Comparison of ENCODE assay signal across 8 cellular contexts in the genomic region with DNA sequence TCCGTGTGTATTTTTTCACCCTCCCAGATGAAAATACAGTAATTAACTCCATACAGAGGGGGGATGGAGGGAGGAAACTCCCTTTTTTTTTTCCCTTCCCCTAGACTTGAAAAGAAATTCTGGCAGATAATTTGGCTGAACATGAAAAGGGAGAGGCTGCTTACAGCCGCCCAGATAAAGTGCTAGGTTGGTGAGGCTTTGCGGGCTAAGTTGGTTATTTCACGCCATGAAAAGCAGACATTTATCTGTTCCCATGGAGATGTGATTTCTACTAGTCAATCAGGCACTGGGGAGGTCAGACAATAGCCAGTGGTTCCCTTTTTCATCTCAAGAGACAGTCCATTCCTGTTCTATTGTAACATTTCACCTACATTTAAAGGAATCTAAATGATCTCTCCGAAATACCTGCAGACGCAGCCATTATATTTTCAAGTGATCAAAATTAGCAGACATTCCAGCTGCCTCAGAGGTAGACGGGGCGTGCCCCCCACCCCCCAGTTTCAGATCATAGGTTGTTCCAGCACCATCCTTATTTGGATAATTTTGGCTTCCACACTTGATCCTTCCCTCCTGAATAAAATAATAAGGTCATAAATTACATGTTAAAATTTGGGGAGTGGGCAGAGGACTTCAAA.
DNase-seq lines count a peak whose midpoint lies in the region; ATAC-seq and TF ChIP-seq lines count a peak whose summit lies in the region.

No MANE protein-coding gene starts in this region.

- no peak for ATAC-seq in stimulated activated naive CD8-positive, alpha-beta T cell treated with anti-CD3 and anti-CD28 coated beads, Interleukin-15, amount 100 ng/mL, for 72 hours

- DNase-seq in SIG-M5 treated with dmso at 0.1 percent for 504 hours (lab: John Stamatoyannopoulos, UW; ENCODE audit: unreplicated experiment) (peak; percentile 74), SIG-M5 (lab: John Stamatoyannopoulos, UW) (no peak), SK-N-DZ (ENCODE audit: low spot score) (peak; percentile 49), glutamatergic neuron (no peak), NCI-H446 treated with DMSO at 0.1 percent for 48 hours (lab: John Stamatoyannopoulos, UW) (no peak), DMS53 treated with DMSO at 0.1 percent for 48 hours (lab: John Stamatoyannopoulos, UW; ENCODE audit: unreplicated experiment) (no peak)
- no peak for DNase-seq in stimulated activated naive CD8-positive, alpha-beta T cell treated with anti-CD3 and anti-CD28 coated beads, Interleukin-15, amount 100 ng/mL, for 72 hours
- no peak for DNase-seq in stimulated activated CD4-positive, alpha-beta T cell treated with anti-CD3 and anti-CD28 coated beads, Interleukin-2, amount 100 ng/mL, for 24 hours

- peaks cover 5% of the 10 kb centered on the region for H3K27me3 Mint-ChIP-seq in glutamatergic neuron (ENCODE audit: unreplicated experiment)
- H3K27me3 Mint-ChIP-seq in stimulated activated naive CD8-positive, alpha-beta T cell treated with anti-CD3 and anti-CD28 coated beads, Interleukin-15, amount 100 ng/mL, for 72 hours, result no peaks in the 10 kb centered on the region

- H3K36me3 Mint-ChIP-seq in glutamatergic neuron (ENCODE audit: unreplicated experiment), result peaks cover 3% of the 10 kb centered on the region

- peak overlapping the region; percentile 78 for H3K4me3 Mint-ChIP-seq in glutamatergic neuron (ENCODE audit: unreplicated experiment)
- H3K4me3 Mint-ChIP-seq in stimulated activated naive CD8-positive, alpha-beta T cell treated with anti-CD3 and anti-CD28 coated beads, Interleukin-15, amount 100 ng/mL, for 72 hours, result peak overlapping the region; percentile 75 to 76

- peak overlapping the region; percentile 97 for H3K27ac Mint-ChIP-seq in glutamatergic neuron (ENCODE audit: unreplicated experiment)
- H3K27ac Mint-ChIP-seq in stimulated activated naive CD8-positive, alpha-beta T cell treated with anti-CD3 and anti-CD28 coated beads, Interleukin-15, amount 100 ng/mL, for 72 hours, result peak overlapping the region; percentile 75 to 94

- peaks cover 19% of the 10 kb centered on the region for H3K9me3 Mint-ChIP-seq in glutamatergic neuron (ENCODE audit: unreplicated experiment)
- H3K9me3 Mint-ChIP-seq in stimulated activated naive CD8-positive, alpha-beta T cell treated with anti-CD3 and anti-CD28 coated beads, Interleukin-15, amount 100 ng/mL, for 72 hours, result no peaks in the 10 kb centered on the region

- H3K4me1 Mint-ChIP-seq in glutamatergic neuron (ENCODE audit: low read depth, unreplicated experiment), result peaks cover 61% of the 10 kb centered on the region
- H3K4me1 Mint-ChIP-seq in stimulated activated naive CD8-positive, alpha-beta T cell treated with anti-CD3 and anti-CD28 coated beads, Interleukin-15, amount 100 ng/mL, for 72 hours, result peaks cover 62% of the 10 kb centered on the region

- TF ChIP-seq CTCF in glutamatergic neuron (IDR thresholded peaks at IDR 0.05; ENCODE audit: partially characterized antibody, unreplicated experiment), result no peak

Comparison
In these comparisons a context has a peak if more than half of its experiments do, and no peak if none do; other contexts are left out.
1. DNase-seq: peak in SIG-M5 treated with dmso at 0.1 percent for 504 hours (single experiment) and SK-N-DZ (single experiment); none in SIG-M5 (single experiment), glutamatergic neuron (single experiment), stimulated activated naive CD8-positive, alpha-beta T cell treated with anti-CD3 and anti-CD28 coated beads, Interleukin-15, amount 100 ng/mL, for 72 hours (0 of 2), NCI-H446 treated with DMSO at 0.1 percent for 48 hours (single experiment), DMS53 treated with DMSO at 0.1 percent for 48 hours (single experiment) and stimulated activated CD4-positive, alpha-beta T cell treated with anti-CD3 and anti-CD28 coated beads, Interleukin-2, amount 100 ng/mL, for 24 hours (0 of 2).